Comparison of ENCODE assay signal across 8 cellular contexts in genomic region chr3:143165612-143166285, GRCh38. TPM values are rescaled to one million over a fixed set of nuclear protein-coding genes. Genes with fewer than 3 reads are reported as not detected.
DNase-seq lines count a peak whose midpoint lies in the region; ATAC-seq lines count a peak whose summit lies in the region.
"Not testable (repeated sequence)": the region's sequence is repeated elsewhere in the genome, so short reads cannot be mapped to it uniquely, and the experiment has no call there.

No MANE protein-coding gene starts in this region.

- H3K9me3 Mint-ChIP-seq in activated naive CD4-positive, alpha-beta T cell treated with anti-CD3 and anti-CD28 coated beads, Interleukin-2, amount 10 ng/mL, durations not matched to agents 7 days and 5 days = not testable (repeated sequence)

- H3K4me3 Mint-ChIP-seq in activated naive CD4-positive, alpha-beta T cell treated with anti-CD3 and anti-CD28 coated beads, Interleukin-2, amount 10 ng/mL, durations not matched to agents 7 days and 5 days = not testable (repeated sequence)

- peak; percentile 88 for DNase-seq in COLO829 (ENCODE audit: low spot score)
- peak; percentile 83 for DNase-seq in SIG-M5 treated with dmso at 0.1 percent for 504 hours (lab: John Stamatoyannopoulos, UW; ENCODE audit: unreplicated experiment)
- DNase-seq in activated naive CD4-positive, alpha-beta T cell treated with anti-CD3 and anti-CD28 coated beads, Interleukin-2, amount 10 ng/mL, durations not matched to agents 7 days and 5 days = not testable (repeated sequence)
- peak; percentile 48 for DNase-seq in glomerular endothelial cell (ENCODE audit: extremely low read depth, low read depth, low spot score)
- peak; percentile 49 for DNase-seq in stimulated activated CD4-positive, alpha-beta T cell treated with anti-CD3 and anti-CD28 coated beads, Interleukin-15, amount 100 ng/mL, for 24 hours

- H3K27me3 Mint-ChIP-seq in activated naive CD4-positive, alpha-beta T cell treated with anti-CD3 and anti-CD28 coated beads, Interleukin-2, amount 10 ng/mL, durations not matched to agents 7 days and 5 days = not testable (repeated sequence)

- H3K4me1 Mint-ChIP-seq in activated naive CD4-positive, alpha-beta T cell treated with anti-CD3 and anti-CD28 coated beads, Interleukin-2, amount 10 ng/mL, durations not matched to agents 7 days and 5 days = peaks cover 55% of the 10 kb centered on the region

- CTCF ChIA-PET in activated naive CD4-positive, alpha-beta T cell treated with anti-CD3 and anti-CD28 coated beads, Interleukin-2, amount 10 ng/mL, durations not matched to agents 7 days and 5 days (lab: Charles Lee) = interaction anchor here (2.2 kb wide), 1 partner anchor 45 kb away, joined by 6 read pairs; no protein-coding TSS in a partner anchor

- ATAC-seq in GM19043 (IDR thresholded peaks at IDR 0.05; ENCODE audit: low read depth, unreplicated experiment) (peak; percentile 70), HG02588 (IDR thresholded peaks at IDR 0.05; ENCODE audit: unreplicated experiment) (peak; percentile 70), HG03460 (IDR thresholded peaks at IDR 0.05; ENCODE audit: unreplicated experiment) (peak; percentile 55)

- H3K27ac Mint-ChIP-seq in activated naive CD4-positive, alpha-beta T cell treated with anti-CD3 and anti-CD28 coated beads, Interleukin-2, amount 10 ng/mL, durations not matched to agents 7 days and 5 days = peak overlapping the region; percentile 16

- not testable (repeated sequence) for H3K36me3 Mint-ChIP-seq in activated naive CD4-positive, alpha-beta T cell treated with anti-CD3 and anti-CD28 coated beads, Interleukin-2, amount 10 ng/mL, durations not matched to agents 7 days and 5 days

RNA-seq across cellular contexts. Expression of gene CHST2, which starts 46.2 kb away (rescaled TPM):
- 29.3 and 32.0 TPM in 2 replicates for total RNA-seq in glomerular endothelial cell
